In the genomic region with DNA sequence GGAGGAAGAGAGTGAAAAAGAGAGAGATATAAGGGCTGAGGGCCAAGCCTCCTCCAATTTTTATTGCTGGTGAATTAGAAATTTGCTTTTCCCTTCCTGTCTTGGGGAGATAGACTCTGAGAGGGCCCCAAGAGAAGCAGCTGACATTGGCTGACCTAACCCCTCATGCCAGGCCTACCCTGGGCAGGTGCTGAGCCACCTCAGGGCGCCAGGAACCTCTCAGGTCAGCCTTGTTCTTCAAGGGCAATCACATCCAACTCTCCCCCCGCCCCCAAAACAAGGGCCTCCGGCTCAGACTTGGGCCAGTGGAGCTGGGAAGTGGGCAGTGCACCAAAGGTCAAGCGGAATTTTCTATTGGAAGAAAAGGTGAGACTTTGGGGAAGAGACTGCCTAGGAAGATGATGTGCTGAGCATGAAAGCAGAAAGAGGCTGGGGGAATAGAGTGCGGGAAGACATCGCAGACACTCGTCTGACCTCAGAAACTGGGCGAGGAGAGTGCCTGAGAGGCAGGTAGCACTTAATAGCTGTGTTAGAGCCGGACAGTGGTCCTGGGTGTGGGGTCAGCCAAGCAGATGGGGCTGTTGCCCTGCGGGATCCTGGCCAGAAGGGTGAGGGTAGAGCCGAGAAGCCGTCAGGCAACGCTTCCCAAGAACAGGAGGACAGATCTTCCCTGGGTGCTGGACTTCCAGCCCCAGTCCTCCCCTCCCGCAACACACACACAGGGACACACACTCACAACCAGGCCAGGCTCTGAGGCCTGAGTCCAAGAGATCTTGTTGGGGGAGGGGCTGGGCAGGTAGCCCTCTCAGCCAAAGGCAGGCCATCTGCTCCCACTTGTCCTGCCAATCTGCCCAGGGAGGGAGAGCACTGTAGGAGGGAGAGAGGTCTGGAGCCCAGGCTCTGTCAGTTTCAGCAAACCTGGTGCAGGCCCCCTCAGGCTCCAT, we compare ENCODE assay signal across 1 cellular context.
A peak's percentile ranks its signal among the peaks of the same experiment; 100 is the strongest.
TF ChIP-seq lines count a peak whose summit lies in the region.

No MANE protein-coding gene starts in this region.

TF ChIP-seq in HepG2, 621 proteins besides CTCF, POLR2A, EP300 and RAD21 (continued from another document):
- TF ChIP-seq, protein P1, sequence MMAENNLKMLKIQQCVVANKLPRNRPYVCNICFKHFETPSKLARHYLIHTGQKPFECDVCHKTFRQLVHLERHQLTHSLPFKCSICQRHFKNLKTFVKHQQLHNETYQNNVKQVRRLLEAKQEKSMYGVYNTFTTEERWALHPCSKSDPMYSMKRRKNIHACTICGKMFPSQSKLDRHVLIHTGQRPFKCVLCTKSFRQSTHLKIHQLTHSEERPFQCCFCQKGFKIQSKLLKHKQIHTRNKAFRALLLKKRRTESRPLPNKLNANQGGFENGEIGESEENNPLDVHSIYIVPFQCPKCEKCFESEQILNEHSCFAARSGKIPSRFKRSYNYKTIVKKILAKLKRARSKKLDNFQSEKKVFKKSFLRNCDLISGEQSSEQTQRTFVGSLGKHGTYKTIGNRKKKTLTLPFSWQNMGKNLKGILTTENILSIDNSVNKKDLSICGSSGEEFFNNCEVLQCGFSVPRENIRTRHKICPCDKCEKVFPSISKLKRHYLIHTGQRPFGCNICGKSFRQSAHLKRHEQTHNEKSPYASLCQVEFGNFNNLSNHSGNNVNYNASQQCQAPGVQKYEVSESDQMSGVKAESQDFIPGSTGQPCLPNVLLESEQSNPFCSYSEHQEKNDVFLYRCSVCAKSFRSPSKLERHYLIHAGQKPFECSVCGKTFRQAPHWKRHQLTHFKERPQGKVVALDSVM (CRISPR knock-in tag; IDR thresholded peaks at IDR 0.05): no peak
- TF ChIP-seq HMGXB4 (CRISPR knock-in tag; IDR thresholded peaks at IDR 0.05; ENCODE audit: borderline replicate concordance in 1 of 2, low read depth in 1 of 2) (no peak), ZNF598 (CRISPR knock-in tag; IDR thresholded peaks at IDR 0.05; ENCODE audit: borderline replicate concordance) (peak; percentile 74; the same call in 1 of the 2 replicates), ZFP91 (CRISPR knock-in tag; IDR thresholded peaks at IDR 0.05; ENCODE audit: borderline replicate concordance) (peak; percentile 17; the same call in 1 of the 2 replicates), SSRP1 (CRISPR knock-in tag; IDR thresholded peaks at IDR 0.05) (no peak), NBN (conservative IDR thresholded peaks at IDR 0.05) (no peak), ZBTB38 (CRISPR knock-in tag; IDR thresholded peaks at IDR 0.05) (peak; percentile 62; the same call in 1 of the 2 replicates), NONO (IDR thresholded peaks at IDR 0.05) (no peak), NONO (CRISPR knock-in tag; conservative IDR thresholded peaks at IDR 0.05) (peak; percentile 32; the same call in 1 of the 2 replicates), LCORL (IDR thresholded peaks at IDR 0.05) (no peak), LCORL (CRISPR knock-in tag; IDR thresholded peaks at IDR 0.05) (0 out of 2 replicates have a peak, but pooled peaks have one; percentile 38), REL (CRISPR knock-in tag; conservative IDR thresholded peaks at IDR 0.05) (no peak), TBX2 (CRISPR knock-in tag; IDR thresholded peaks at IDR 0.05; ENCODE audit: borderline replicate concordance) (peak; percentile 34; the same call in 1 of the 2 replicates), ZFP82 (CRISPR knock-in tag; IDR thresholded peaks at IDR 0.05; ENCODE audit: borderline replicate concordance) (no peak), KDM2A (CRISPR knock-in tag; IDR thresholded peaks at IDR 0.05; ENCODE audit: borderline replicate concordance, low read depth) (no peak), ZNF549 (CRISPR knock-in tag; IDR thresholded peaks at IDR 0.05) (0 out of 2 replicates have a peak, but pooled peaks have one; percentile 42), ZNF160 (CRISPR knock-in tag; IDR thresholded peaks at IDR 0.05) (no peak), SPEN (CRISPR knock-in tag; IDR thresholded peaks at IDR 0.05; ENCODE audit: low read depth) (peak; percentile 57; the same call in 1 of the 2 replicates), ZNF30 (CRISPR knock-in tag; IDR thresholded peaks at IDR 0.05) (no peak), ZNF143 (CRISPR knock-in tag; IDR thresholded peaks at IDR 0.05) (no peak), ZNF256 (CRISPR knock-in tag; conservative IDR thresholded peaks at IDR 0.05) (no peak), IRX3 (CRISPR knock-in tag; IDR thresholded peaks at IDR 0.05; ENCODE audit: borderline replicate concordance, low read depth) (no peak), SP1 (IDR thresholded peaks at IDR 0.05) (no peak), SP1 (CRISPR knock-in tag; IDR thresholded peaks at IDR 0.05) (no peak), NFKB2 (CRISPR knock-in tag; IDR thresholded peaks at IDR 0.05; ENCODE audit: borderline replicate concordance) (0 out of 2 replicates have a peak, but pooled peaks have one; percentile 17), THAP9 (CRISPR knock-in tag; IDR thresholded peaks at IDR 0.05; ENCODE audit: borderline replicate concordance) (peak; percentile 44), ZNF446 (CRISPR knock-in tag; IDR thresholded peaks at IDR 0.05) (no peak)
- TF ChIP-seq, protein P2, sequence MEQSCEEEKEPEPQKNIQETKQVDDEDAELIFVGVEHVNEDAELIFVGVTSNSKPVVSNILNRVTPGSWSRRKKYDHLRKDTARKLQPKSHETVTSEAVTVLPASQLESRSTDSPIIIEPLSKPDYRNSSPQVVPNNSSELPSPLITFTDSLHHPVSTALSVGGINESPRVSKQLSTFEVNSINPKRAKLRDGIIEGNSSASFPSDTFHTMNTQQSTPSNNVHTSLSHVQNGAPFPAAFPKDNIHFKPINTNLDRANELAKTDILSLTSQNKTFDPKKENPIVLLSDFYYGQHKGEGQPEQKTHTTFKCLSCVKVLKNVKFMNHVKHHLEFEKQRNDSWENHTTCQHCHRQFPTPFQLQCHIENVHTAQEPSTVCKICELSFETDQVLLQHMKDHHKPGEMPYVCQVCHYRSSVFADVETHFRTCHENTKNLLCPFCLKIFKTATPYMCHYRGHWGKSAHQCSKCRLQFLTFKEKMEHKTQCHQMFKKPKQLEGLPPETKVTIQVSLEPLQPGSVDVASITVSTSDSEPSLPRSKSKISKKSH (CRISPR knock-in tag; IDR thresholded peaks at IDR 0.05; ENCODE audit: borderline replicate concordance): 0 out of 2 replicates have a peak, but pooled peaks have one; percentile 8
- TF ChIP-seq, protein P3, sequence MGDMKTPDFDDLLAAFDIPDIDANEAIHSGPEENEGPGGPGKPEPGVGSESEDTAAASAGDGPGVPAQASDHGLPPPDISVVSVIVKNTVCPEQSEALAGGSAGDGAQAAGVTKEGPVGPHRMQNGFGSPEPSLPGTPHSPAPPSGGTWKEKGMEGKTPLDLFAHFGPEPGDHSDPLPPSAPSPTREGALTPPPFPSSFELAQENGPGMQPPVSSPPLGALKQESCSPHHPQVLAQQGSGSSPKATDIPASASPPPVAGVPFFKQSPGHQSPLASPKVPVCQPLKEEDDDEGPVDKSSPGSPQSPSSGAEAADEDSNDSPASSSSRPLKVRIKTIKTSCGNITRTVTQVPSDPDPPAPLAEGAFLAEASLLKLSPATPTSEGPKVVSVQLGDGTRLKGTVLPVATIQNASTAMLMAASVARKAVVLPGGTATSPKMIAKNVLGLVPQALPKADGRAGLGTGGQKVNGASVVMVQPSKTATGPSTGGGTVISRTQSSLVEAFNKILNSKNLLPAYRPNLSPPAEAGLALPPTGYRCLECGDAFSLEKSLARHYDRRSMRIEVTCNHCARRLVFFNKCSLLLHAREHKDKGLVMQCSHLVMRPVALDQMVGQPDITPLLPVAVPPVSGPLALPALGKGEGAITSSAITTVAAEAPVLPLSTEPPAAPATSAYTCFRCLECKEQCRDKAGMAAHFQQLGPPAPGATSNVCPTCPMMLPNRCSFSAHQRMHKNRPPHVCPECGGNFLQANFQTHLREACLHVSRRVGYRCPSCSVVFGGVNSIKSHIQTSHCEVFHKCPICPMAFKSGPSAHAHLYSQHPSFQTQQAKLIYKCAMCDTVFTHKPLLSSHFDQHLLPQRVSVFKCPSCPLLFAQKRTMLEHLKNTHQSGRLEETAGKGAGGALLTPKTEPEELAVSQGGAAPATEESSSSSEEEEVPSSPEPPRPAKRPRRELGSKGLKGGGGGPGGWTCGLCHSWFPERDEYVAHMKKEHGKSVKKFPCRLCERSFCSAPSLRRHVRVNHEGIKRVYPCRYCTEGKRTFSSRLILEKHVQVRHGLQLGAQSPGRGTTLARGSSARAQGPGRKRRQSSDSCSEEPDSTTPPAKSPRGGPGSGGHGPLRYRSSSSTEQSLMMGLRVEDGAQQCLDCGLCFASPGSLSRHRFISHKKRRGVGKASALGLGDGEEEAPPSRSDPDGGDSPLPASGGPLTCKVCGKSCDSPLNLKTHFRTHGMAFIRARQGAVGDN (CRISPR knock-in tag; IDR thresholded peaks at IDR 0.05): peak; percentile 59
- TF ChIP-seq, protein P4, sequence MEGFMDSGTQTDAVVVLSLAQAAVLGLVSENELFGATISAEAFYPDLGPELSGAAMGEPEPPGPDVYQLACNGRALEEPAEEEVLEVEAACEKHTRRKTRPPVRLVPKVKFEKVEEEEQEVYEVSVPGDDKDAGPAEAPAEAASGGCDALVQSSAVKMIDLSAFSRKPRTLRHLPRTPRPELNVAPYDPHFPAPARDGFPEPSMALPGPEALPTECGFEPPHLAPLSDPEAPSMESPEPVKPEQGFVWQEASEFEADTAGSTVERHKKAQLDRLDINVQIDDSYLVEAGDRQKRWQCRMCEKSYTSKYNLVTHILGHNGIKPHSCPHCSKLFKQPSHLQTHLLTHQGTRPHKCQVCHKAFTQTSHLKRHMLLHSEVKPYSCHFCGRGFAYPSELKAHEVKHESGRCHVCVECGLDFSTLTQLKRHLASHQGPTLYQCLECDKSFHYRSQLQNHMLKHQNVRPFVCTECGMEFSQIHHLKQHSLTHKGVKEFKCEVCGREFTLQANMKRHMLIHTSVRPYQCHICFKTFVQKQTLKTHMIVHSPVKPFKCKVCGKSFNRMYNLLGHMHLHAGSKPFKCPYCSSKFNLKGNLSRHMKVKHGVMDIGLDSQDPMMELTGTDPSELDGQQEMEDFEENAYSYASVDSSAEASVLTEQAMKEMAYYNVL (CRISPR knock-in tag; IDR thresholded peaks at IDR 0.05; ENCODE audit: borderline replicate concordance): no peak
